Comparison of ENCODE assay signal across 13 cellular contexts in genomic region chr3:187450791-187451190, GRCh38.
"Had no signal": no experiment of that assay in that cellular context is flagged by ENCODE, and none has a peak within 500 bp of the region (broad histone marks: within the 10 kb centered on the region; RNA-seq: fewer than 3 reads in every experiment).

No MANE protein-coding gene starts in this region.

- H3K36me3 ChIP-seq: ascending aorta, right atrium auricular region had no signal

- DNase-seq: activated CD4-positive, alpha-beta T cell treated with anti-CD3 and anti-CD28 coated beads, Interleukin-2, amount 50 U/mL, for 48 hours; activated naive CD4-positive, alpha-beta T cell treated with anti-CD3 and anti-CD28 coated beads, Interleukin-2, amount 10 ng/mL, durations not matched to agents 7 days and 5 days; activated T-cell treated with anti-CD3 and anti-CD28 coated beads, Interleukin-2, amount 50 U/mL, for 1 hour; kidney glomerular epithelial cell; small intestine; stimulated activated CD4-positive, alpha-beta T cell treated with anti-CD3 and anti-CD28 coated beads, Interleukin-4, amount 100 ng/mL, for 24 hours; stimulated activated naive CD4-positive, alpha-beta T cell; T-helper 1 cell; T1000; trophoblast cell had no signal

- H3K9me3 ChIP-seq: right atrium auricular region had no signal

- H3K4me3 ChIP-seq: ascending aorta, right atrium auricular region had no signal

- H2AFZ ChIP-seq: parathyroid adenoma had no signal

- H3K27ac ChIP-seq: ascending aorta, parathyroid adenoma, right atrium auricular region had no signal

- H3K27me3 ChIP-seq: ascending aorta, right atrium auricular region had no signal

- H3K79me2 ChIP-seq: parathyroid adenoma had no signal

- H3K4me1 ChIP-seq: ascending aorta, parathyroid adenoma, right atrium auricular region had no signal
